ENCODE assay signal across 12 cellular contexts in genomic region chr3:194870394-194871110, GRCh38.
A peak's percentile ranks its signal among the peaks of the same experiment; 100 is the strongest.
DNase-seq lines count a peak whose midpoint lies in the region; ATAC-seq, FAIRE-seq and TF ChIP-seq lines count a peak whose summit lies in the region.
"Had no signal": no experiment of that assay in that cellular context is flagged by ENCODE, and none has a peak within 500 bp of the region (broad histone marks: within the 10 kb centered on the region; RNA-seq: fewer than 3 reads in every experiment).

No MANE protein-coding gene starts in this region.

- 67 to 74% methylated on average over 13 of the region's 13 CpGs for WGBS in pancreas, 2 donors

- intact Hi-C loops in pancreas (cut with DNase I) = no loop called here

- DNase-seq in Daoy (ENCODE audit: low read depth) (peak; percentile 80), Peyer's patch (peak in 1 of 3 donors; percentile 76), fibroblast of villous mesenchyme (ENCODE audit: low read depth) (peak; percentile 9), pancreas (no peak), DMS79 (lab: John Stamatoyannopoulos, UW) (no peak), cerebellum (ENCODE audit: low spot score) (no peak)
- no peak for DNase-seq in effector CD8-positive, alpha-beta T cell (lab: John Stamatoyannopoulos, UW)
- DNase-seq: CD4-positive, CD25-positive, alpha-beta regulatory T cell; dorsolateral prefrontal cortex had no signal

- H3K27ac ChIP-seq in Peyer's patch (peak overlapping the region in 3 of 4 donors; percentile 69 to 91 (median 82)), pancreas (peak overlapping the region in 2 of 4 donors; percentile 22 to 53)
- H3K27ac ChIP-seq: dorsolateral prefrontal cortex, thoracic aorta had no signal

- no peaks in the 10 kb centered on the region for H3K9me3 ChIP-seq in Peyer's patch
- H3K9me3 ChIP-seq in pancreas = no peaks in the 10 kb centered on the region
- H3K9me3 ChIP-seq: thoracic aorta had no signal

- H3K36me3 ChIP-seq in Peyer's patch (no peaks in the 10 kb centered on the region), pancreas (no peaks in the 10 kb centered on the region)
- H3K36me3 ChIP-seq: thoracic aorta had no signal

- H3K27me3 ChIP-seq in Peyer's patch (no peaks in the 10 kb centered on the region), pancreas (no peaks in the 10 kb centered on the region)

- no peak for FAIRE-seq in pancreas (lab: Jason Lieb, UNC)
- FAIRE-seq: H1 had no signal

- no peak for TF ChIP-seq POLR2A in Peyer's patch (IDR thresholded peaks at IDR 0.05)

- TF ChIP-seq CTCF in Peyer's patch (IDR thresholded peaks at IDR 0.05) = no peak
- TF ChIP-seq CTCF in fibroblast of villous mesenchyme (IDR thresholded peaks at IDR 0.05; ENCODE audit: insufficient read depth, low read depth, low read length) = no peak
- no peak for TF ChIP-seq CTCF in pancreas (IDR thresholded peaks at IDR 0.05)

- H3K4me1 ChIP-seq in Peyer's patch (peaks cover 0 to 42% (median 10%) of the 10 kb centered on the region in 4 donors), pancreas (peaks cover 11 to 26% (median 21%) of the 10 kb centered on the region in 3 donors)

- H3K4me3 ChIP-seq in Peyer's patch = no peak overlapping the region
- H3K4me3 ChIP-seq in fibroblast of villous mesenchyme (ENCODE audit: low read depth, low read length) = no peak overlapping the region
- no peak overlapping the region for H3K4me3 ChIP-seq in pancreas
- H3K4me3 ChIP-seq: dorsolateral prefrontal cortex, thoracic aorta had no signal

- ATAC-seq in pancreas (peak in 3 of 4 donors; percentile 32 to 42 (median 37)), HG03571 (IDR thresholded peaks at IDR 0.05; ENCODE audit: unreplicated experiment) (no peak)

Comparison
In these comparisons a context has a peak if more than half of its experiments do, and no peak if none do; other contexts are left out.
1. DNase-seq: peak in Daoy (single experiment) and fibroblast of villous mesenchyme (single experiment); none in pancreas (0 of 6), effector CD8-positive, alpha-beta T cell (single experiment), DMS79 (single experiment) and cerebellum (single experiment).